In the genomic region with DNA sequence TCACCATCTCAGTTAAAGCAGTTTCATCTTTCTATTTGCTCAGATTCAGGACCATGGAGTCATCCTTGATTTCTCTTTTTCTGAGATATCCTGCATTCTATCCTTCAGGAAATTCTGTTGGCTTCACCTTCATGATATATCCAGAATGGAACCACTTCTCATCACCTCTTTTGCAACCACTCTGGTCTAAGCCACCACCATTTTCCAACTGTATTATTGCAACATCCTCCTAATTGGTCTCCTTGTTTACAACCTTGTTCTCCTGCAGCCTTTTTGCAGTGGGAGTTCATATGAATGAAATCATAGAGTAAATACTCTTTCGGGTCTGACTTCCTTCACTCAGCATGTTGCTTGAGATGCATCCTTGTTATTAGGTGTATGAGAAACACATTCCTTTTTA, we compare ENCODE assay signal across 34 cellular contexts. TPM values are rescaled to one million over a fixed set of nuclear protein-coding genes. Genes with fewer than 3 reads are reported as not detected.
"Had no signal": no experiment of that assay in that cellular context is flagged by ENCODE, and none has a peak within 500 bp of the region (broad histone marks: within the 10 kb centered on the region; RNA-seq: fewer than 3 reads in every experiment).

No MANE protein-coding gene starts in this region.

- H3K36me3 Mint-ChIP-seq: activated CD4-positive, alpha-beta memory T cell treated with anti-CD3 and anti-CD28 coated beads for 36 hours; activated naive CD4-positive, alpha-beta T cell treated with anti-CD3 and anti-CD28 coated beads, Interleukin-2, amount 50 U/mL, for 72 hours; activated naive CD8-positive, alpha-beta T cell treated with anti-CD3 and anti-CD28 coated beads, Interleukin-2, amount 10 ng/mL, durations not matched to agents 7 days and 5 days had no signal

- H3K27me3 ChIP-seq: body of pancreas had no signal

- H3K4me1 ChIP-seq: breast epithelium had no signal

- H3K9me3 Mint-ChIP-seq: activated B cell treated with CpG ODN at 0.5 μM for 24 hours; activated CD4-positive, alpha-beta memory T cell treated with anti-CD3 and anti-CD28 coated beads for 36 hours; activated CD4-positive, alpha-beta T cell treated with anti-CD3 and anti-CD28 coated beads, Interleukin-2, amount 10 ng/mL, durations not matched to agents 24 days and 14 days; activated CD8-positive, alpha-beta T cell treated with anti-CD3 and anti-CD28 coated beads for 36 hours; activated naive CD4-positive, alpha-beta T cell treated with anti-CD3 and anti-CD28 coated beads for 36 hours; activated naive CD8-positive, alpha-beta T cell treated with anti-CD3 and anti-CD28 coated beads, Interleukin-2, amount 10 ng/mL, durations not matched to agents 7 days and 5 days; activated T-cell treated with anti-CD3 and anti-CD28 coated beads, Interleukin-2, amount 50 U/mL, for 4 hours; activated T-cell treated with anti-CD3 and anti-CD28 coated beads, Interleukin-2, amount 50 U/mL, for 72 hours; activated T-helper 1 cell treated with anti-CD3 and anti-CD28 coated beads, Interleukin-12 subunit alpha, Interleukin-12 subunit beta, Interleukin-2, Interleukin-4 antibody, amounts not matched to agents 30 ng/mL and 10 ng/mL and 1 ng/mL, durations not matched to agents 14 hours and 24 hours and 36 hours had no signal

- H3K4me3 ChIP-seq: adrenal gland, body of pancreas, breast epithelium had no signal

- H3K4me3 Mint-ChIP-seq: activated B cell treated with CpG ODN at 0.5 μM for 24 hours; activated CD4-positive, alpha-beta memory T cell treated with anti-CD3 and anti-CD28 coated beads for 36 hours; activated CD4-positive, alpha-beta T cell treated with anti-CD3 and anti-CD28 coated beads, Interleukin-2, amount 10 ng/mL, durations not matched to agents 24 days and 14 days; activated CD8-positive, alpha-beta T cell treated with anti-CD3 and anti-CD28 coated beads for 36 hours; activated naive CD4-positive, alpha-beta T cell treated with anti-CD3 and anti-CD28 coated beads for 36 hours; activated naive CD8-positive, alpha-beta T cell treated with anti-CD3 and anti-CD28 coated beads, Interleukin-2, amount 10 ng/mL, durations not matched to agents 7 days and 5 days; activated T-cell treated with anti-CD3 and anti-CD28 coated beads, Interleukin-2, amount 50 U/mL, for 4 hours; activated T-cell treated with anti-CD3 and anti-CD28 coated beads, Interleukin-2, amount 50 U/mL, for 72 hours; activated T-helper 1 cell treated with anti-CD3 and anti-CD28 coated beads, Interleukin-12 subunit alpha, Interleukin-12 subunit beta, Interleukin-2, Interleukin-4 antibody, amounts not matched to agents 30 ng/mL and 10 ng/mL and 1 ng/mL, durations not matched to agents 14 hours and 24 hours and 36 hours; activated T-helper 17 cell treated with anti-CD3 and anti-CD28 coated beads, Interleukin-2, amount 50 U/mL, for 72 hours; T-helper 17 cell had no signal

- DNase-seq: activated B cell treated with CpG ODN at 0.5 μM for 24 hours; activated CD4-positive, alpha-beta memory T cell treated with anti-CD3 and anti-CD28 coated beads for 36 hours; activated CD4-positive, alpha-beta T cell treated with anti-CD3 and anti-CD28 coated beads for 4 hours; activated CD4-positive, alpha-beta T cell treated with anti-CD3 and anti-CD28 coated beads, Interleukin-2, amount 10 ng/mL, durations not matched to agents 24 days and 14 days; activated CD4-positive, alpha-beta T cell treated with anti-CD3 and anti-CD28 coated beads, Interleukin-2, amount 50 U/mL, for 1 hour; activated CD4-positive, alpha-beta T cell treated with anti-CD3 and anti-CD28 coated beads, Interleukin-2, amount 50 U/mL, for 4 hours; activated CD4-positive, CD25-positive, alpha-beta regulatory T cell treated with anti-CD3 and anti-CD28 coated beads, Interleukin-2, amount 50 U/mL, for 72 hours; activated CD8-positive, alpha-beta memory T cell treated with anti-CD3 and anti-CD28 coated beads, Interleukin-2, amount 50 U/mL, for 4 hours; activated CD8-positive, alpha-beta T cell treated with anti-CD3 and anti-CD28 coated beads for 36 hours; activated effector memory CD4-positive, alpha-beta T cell treated with anti-CD3 and anti-CD28 coated beads, Interleukin-2, amount 50 U/mL, for 16 hours; activated gamma-delta T cell treated with Interleukin-2 at 50 U/mL for 16 hours; activated naive CD4-positive, alpha-beta T cell; activated naive CD4-positive, alpha-beta T cell treated with anti-CD3 and anti-CD28 coated beads for 36 hours; activated naive CD4-positive, alpha-beta T cell treated with anti-CD3 and anti-CD28 coated beads, Interleukin-2, amount 50 U/mL, for 16 hours; activated naive CD8-positive, alpha-beta T cell treated with anti-CD3 and anti-CD28 coated beads, Interleukin-2, amount 10 ng/mL, durations not matched to agents 7 days and 5 days; activated T-cell treated with anti-CD3 and anti-CD28 coated beads for 4 hours; activated T-cell treated with anti-CD3 and anti-CD28 coated beads, Interleukin-2, amount 50 U/mL, for 1 hour; activated T-cell treated with anti-CD3 and anti-CD28 coated beads, Interleukin-2, amount 50 U/mL, for 4 hours; activated T-cell treated with anti-CD3 and anti-CD28 coated beads, Interleukin-2, amount 50 U/mL, for 72 hours; adrenal gland; amniotic stem cell; aorta; body of pancreas; brain microvascular endothelial cell; central memory CD4-positive, alpha-beta T cell; T-helper 17 cell had no signal

- H3K9me3 ChIP-seq: adrenal gland, body of pancreas, breast epithelium had no signal

- ATAC-seq: activated CD8-positive, alpha-beta T cell treated with anti-CD3 and anti-CD28 coated beads for 36 hours; activated naive CD4-positive, alpha-beta T cell treated with anti-CD3 and anti-CD28 coated beads, Interleukin-2, amount 50 U/mL, for 72 hours; activated T-cell treated with anti-CD3 and anti-CD28 coated beads, Interleukin-2, amount 50 U/mL, for 4 hours; activated T-cell treated with anti-CD3 and anti-CD28 coated beads, Interleukin-2, amount 50 U/mL, for 72 hours; activated T-helper 17 cell treated with anti-CD3 and anti-CD28 coated beads, Interleukin-2, amount 50 U/mL, for 72 hours; body of pancreas; T-helper 17 cell had no signal

- H3K4me1 Mint-ChIP-seq: activated CD4-positive, alpha-beta T cell treated with anti-CD3 and anti-CD28 coated beads, Interleukin-2, amount 10 ng/mL, durations not matched to agents 24 days and 14 days; activated T-helper 17 cell treated with anti-CD3 and anti-CD28 coated beads, Interleukin-2, amount 50 U/mL, for 72 hours; T-helper 17 cell had no signal

- H3K36me3 ChIP-seq: adrenal gland, brain microvascular endothelial cell, breast epithelium had no signal

- H3K27ac ChIP-seq: adrenal gland, body of pancreas, brain microvascular endothelial cell, breast epithelium, VCaP had no signal

- H3K27ac Mint-ChIP-seq: activated B cell treated with CpG ODN at 0.5 μM for 24 hours; activated CD4-positive, alpha-beta memory T cell treated with anti-CD3 and anti-CD28 coated beads for 36 hours; activated CD4-positive, alpha-beta T cell treated with anti-CD3 and anti-CD28 coated beads, Interleukin-2, amount 10 ng/mL, durations not matched to agents 24 days and 14 days; activated CD8-positive, alpha-beta T cell treated with anti-CD3 and anti-CD28 coated beads for 36 hours; activated naive CD4-positive, alpha-beta T cell treated with anti-CD3 and anti-CD28 coated beads for 36 hours; activated naive CD4-positive, alpha-beta T cell treated with anti-CD3 and anti-CD28 coated beads, Interleukin-2, amount 50 U/mL, for 72 hours; activated naive CD8-positive, alpha-beta T cell treated with anti-CD3 and anti-CD28 coated beads, Interleukin-2, amount 10 ng/mL, durations not matched to agents 7 days and 5 days; activated T-cell treated with anti-CD3 and anti-CD28 coated beads, Interleukin-2, amount 50 U/mL, for 72 hours; activated T-helper 1 cell treated with anti-CD3 and anti-CD28 coated beads, Interleukin-12 subunit alpha, Interleukin-12 subunit beta, Interleukin-2, Interleukin-4 antibody, amounts not matched to agents 30 ng/mL and 10 ng/mL and 1 ng/mL, durations not matched to agents 14 hours and 24 hours and 36 hours; activated T-helper 17 cell treated with anti-CD3 and anti-CD28 coated beads, Interleukin-2, amount 50 U/mL, for 72 hours; T-helper 17 cell had no signal

RNA-seq across cellular contexts. Expression of a gene that starts 3.4 kb away (rescaled TPM):
- total RNA-seq: activated B cell treated with CpG ODN at 0.5 μM for 24 hours; activated CD4-positive, alpha-beta memory T cell treated with anti-CD3 and anti-CD28 coated beads for 36 hours; activated CD4-positive, alpha-beta T cell treated with anti-CD3 and anti-CD28 coated beads, Interleukin-2, amount 10 ng/mL, durations not matched to agents 24 days and 14 days; activated CD8-positive, alpha-beta memory T cell treated with anti-CD3 and anti-CD28 coated beads for 36 hours; activated CD8-positive, alpha-beta T cell treated with anti-CD3 and anti-CD28 coated beads for 36 hours; activated naive CD4-positive, alpha-beta T cell treated with anti-CD3 and anti-CD28 coated beads for 36 hours; activated naive CD4-positive, alpha-beta T cell treated with anti-CD3 and anti-CD28 coated beads, Interleukin-2, amount 50 U/mL, for 72 hours; activated naive CD8-positive, alpha-beta T cell treated with anti-CD3 and anti-CD28 coated beads, Interleukin-2, amount 10 ng/mL, durations not matched to agents 7 days and 5 days; activated T-cell treated with anti-CD3 and anti-CD28 coated beads, Interleukin-2, amount 50 U/mL, for 72 hours; activated T-helper 1 cell treated with anti-CD3 and anti-CD28 coated beads, Interleukin-12 subunit alpha, Interleukin-12 subunit beta, Interleukin-2, Interleukin-4 antibody, amounts not matched to agents 30 ng/mL and 10 ng/mL and 1 ng/mL, durations not matched to agents 14 hours and 24 hours and 36 hours; activated T-helper 17 cell treated with anti-CD3 and anti-CD28 coated beads, Interleukin-2, amount 50 U/mL, for 72 hours; T-helper 1 cell treated with Interleukin-12 subunit alpha and Interleukin-12 subunit beta and Interleukin-4 antibody, amounts not matched to agents 30 ng/mL and 1 ng/mL, for 36 hours; T-helper 17 cell; T-helper 2 cell treated with Interferon-gamma antibody and Interleukin-4, amounts not matched to agents 100 ng/mL and 5 ng/mL, for 36 hours had no signal
